ENCODE assay signal across 15 cellular contexts in genomic region chr2:44560961-44561360, GRCh38.
"Had no signal": no experiment of that assay in that cellular context is flagged by ENCODE, and none has a peak within 500 bp of the region (broad histone marks: within the 10 kb centered on the region; RNA-seq: fewer than 3 reads in every experiment).

No MANE protein-coding gene starts in this region.

- H3K4me3 ChIP-seq: cardiac muscle cell, gastroesophageal sphincter, left ventricle myocardium inferior, stomach had no signal

- H3K27me3 ChIP-seq: cardiac muscle cell, gastroesophageal sphincter, stomach had no signal

- ATAC-seq: activated naive CD4-positive, alpha-beta T cell treated with anti-CD3 and anti-CD28 coated beads, Interleukin-2, amount 50 U/mL, for 72 hours; activated T-helper 17 cell treated with anti-CD3 and anti-CD28 coated beads, Interleukin-2, amount 50 U/mL, for 72 hours; gastroesophageal sphincter had no signal

- DNase-seq: activated CD4-positive, alpha-beta T cell treated with anti-CD3 and anti-CD28 coated beads, Interleukin-2, amount 10 ng/mL, durations not matched to agents 7 days and 5 days; activated CD4-positive, CD25-positive, alpha-beta regulatory T cell; activated T-cell treated with anti-CD3 and anti-CD28 coated beads for 4 hours; kidney; left ventricle myocardium inferior; mesenchymal stem cell; nephron progenitor cell; stimulated activated CD4-positive, alpha-beta T cell treated with anti-CD3 and anti-CD28 coated beads, Interleukin-4, amount 100 ng/mL, for 4 hours; T-helper 2 cell had no signal

- FAIRE-seq: colon, kidney had no signal

- H3K9me3 ChIP-seq: gastroesophageal sphincter, left ventricle myocardium inferior, stomach had no signal

- H3K36me3 ChIP-seq: cardiac muscle cell, gastroesophageal sphincter, left ventricle myocardium inferior, stomach had no signal

- H3K4me1 ChIP-seq: gastroesophageal sphincter, left ventricle myocardium inferior had no signal
